Comparison of ENCODE assay signal across 1 cellular context in the genomic region with DNA sequence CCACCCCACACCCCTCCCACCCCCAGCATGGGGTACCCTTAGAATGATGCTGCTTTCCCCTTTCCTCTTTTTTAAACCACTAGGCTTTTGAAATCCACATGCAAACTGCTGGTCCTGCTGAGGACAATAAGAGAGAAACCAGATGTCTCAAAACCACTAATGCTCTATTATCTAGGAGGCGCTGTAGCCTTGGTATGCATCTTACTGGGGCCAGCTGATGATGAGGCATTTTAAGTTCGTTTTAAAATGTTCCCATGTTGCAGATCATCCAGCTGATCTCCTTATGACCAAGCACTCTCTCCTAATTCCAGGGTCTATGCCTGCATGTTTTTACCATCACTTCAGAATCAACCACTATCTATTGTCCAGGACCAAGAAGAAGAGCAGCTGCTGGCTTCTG.
TF ChIP-seq lines count a peak whose summit lies in the region.

No MANE protein-coding gene starts in this region.

TF ChIP-seq in K562, 482 proteins besides CTCF, POLR2A, EP300 and RAD21:
- TF ChIP-seq CBX8 (IDR thresholded peaks at IDR 0.05; ENCODE audit: borderline replicate concordance, extremely low read depth, low read depth, low read length, poor library complexity, severe bottlenecking) (no peak), NFE2 (IDR thresholded peaks at IDR 0.05; ENCODE audit: low read depth) (peak; percentile 62), WHSC1 (IDR thresholded peaks at IDR 0.05; ENCODE audit: low read length) (no peak), SMARCC2 (IDR thresholded peaks at IDR 0.05; ENCODE audit: low read depth) (no peak), NR1H2 (CRISPR knock-in tag; IDR thresholded peaks at IDR 0.05) (no peak), MAFK (IDR thresholded peaks at IDR 0.05; ENCODE audit: low read length) (peak; percentile 17; the same call in 1 of the 2 replicates), ZNF24 (IDR thresholded peaks at IDR 0.05) (no peak), MAFG (tag; conservative IDR thresholded peaks at IDR 0.05) (peak; percentile 35; the same call in 1 of the 2 replicates), ESRRB (CRISPR knock-in tag; IDR thresholded peaks at IDR 0.05; ENCODE audit: borderline replicate concordance) (no peak), TEAD4 (IDR thresholded peaks at IDR 0.05; ENCODE audit: low read length) (0 out of 2 replicates have a peak, but pooled peaks have one; percentile 30), TEAD4 (CRISPR knock-in tag; IDR thresholded peaks at IDR 0.05; ENCODE audit: borderline replicate concordance) (no peak)
- TF ChIP-seq, protein P1, sequence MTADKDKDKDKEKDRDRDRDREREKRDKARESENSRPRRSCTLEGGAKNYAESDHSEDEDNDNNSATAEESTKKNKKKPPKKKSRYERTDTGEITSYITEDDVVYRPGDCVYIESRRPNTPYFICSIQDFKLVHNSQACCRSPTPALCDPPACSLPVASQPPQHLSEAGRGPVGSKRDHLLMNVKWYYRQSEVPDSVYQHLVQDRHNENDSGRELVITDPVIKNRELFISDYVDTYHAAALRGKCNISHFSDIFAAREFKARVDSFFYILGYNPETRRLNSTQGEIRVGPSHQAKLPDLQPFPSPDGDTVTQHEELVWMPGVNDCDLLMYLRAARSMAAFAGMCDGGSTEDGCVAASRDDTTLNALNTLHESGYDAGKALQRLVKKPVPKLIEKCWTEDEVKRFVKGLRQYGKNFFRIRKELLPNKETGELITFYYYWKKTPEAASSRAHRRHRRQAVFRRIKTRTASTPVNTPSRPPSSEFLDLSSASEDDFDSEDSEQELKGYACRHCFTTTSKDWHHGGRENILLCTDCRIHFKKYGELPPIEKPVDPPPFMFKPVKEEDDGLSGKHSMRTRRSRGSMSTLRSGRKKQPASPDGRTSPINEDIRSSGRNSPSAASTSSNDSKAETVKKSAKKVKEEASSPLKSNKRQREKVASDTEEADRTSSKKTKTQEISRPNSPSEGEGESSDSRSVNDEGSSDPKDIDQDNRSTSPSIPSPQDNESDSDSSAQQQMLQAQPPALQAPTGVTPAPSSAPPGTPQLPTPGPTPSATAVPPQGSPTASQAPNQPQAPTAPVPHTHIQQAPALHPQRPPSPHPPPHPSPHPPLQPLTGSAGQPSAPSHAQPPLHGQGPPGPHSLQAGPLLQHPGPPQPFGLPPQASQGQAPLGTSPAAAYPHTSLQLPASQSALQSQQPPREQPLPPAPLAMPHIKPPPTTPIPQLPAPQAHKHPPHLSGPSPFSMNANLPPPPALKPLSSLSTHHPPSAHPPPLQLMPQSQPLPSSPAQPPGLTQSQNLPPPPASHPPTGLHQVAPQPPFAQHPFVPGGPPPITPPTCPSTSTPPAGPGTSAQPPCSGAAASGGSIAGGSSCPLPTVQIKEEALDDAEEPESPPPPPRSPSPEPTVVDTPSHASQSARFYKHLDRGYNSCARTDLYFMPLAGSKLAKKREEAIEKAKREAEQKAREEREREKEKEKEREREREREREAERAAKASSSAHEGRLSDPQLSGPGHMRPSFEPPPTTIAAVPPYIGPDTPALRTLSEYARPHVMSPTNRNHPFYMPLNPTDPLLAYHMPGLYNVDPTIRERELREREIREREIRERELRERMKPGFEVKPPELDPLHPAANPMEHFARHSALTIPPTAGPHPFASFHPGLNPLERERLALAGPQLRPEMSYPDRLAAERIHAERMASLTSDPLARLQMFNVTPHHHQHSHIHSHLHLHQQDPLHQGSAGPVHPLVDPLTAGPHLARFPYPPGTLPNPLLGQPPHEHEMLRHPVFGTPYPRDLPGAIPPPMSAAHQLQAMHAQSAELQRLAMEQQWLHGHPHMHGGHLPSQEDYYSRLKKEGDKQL (CRISPR knock-in tag; IDR thresholded peaks at IDR 0.05; ENCODE audit: borderline replicate concordance): no peak
